ENCODE assay signal across 8 cellular contexts in the genomic region with DNA sequence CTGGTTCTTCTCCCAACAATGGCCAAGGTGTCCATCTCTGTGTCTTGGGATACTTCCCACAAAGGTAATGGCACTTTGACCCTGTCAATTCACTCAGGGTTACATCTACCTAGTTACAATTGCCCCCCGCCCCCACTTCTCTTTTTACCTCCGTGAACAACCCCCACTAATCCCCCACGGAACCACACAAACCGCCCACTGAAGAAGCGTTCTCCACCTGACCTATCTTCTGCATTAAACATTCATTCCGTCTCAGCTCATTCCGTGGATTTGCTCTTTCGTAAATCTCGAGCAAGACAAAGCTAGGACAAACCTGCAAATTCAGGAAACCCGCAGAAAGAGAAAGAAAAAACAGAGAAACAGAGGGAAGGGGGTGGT. TPM values are rescaled to one million over a fixed set of nuclear protein-coding genes. Genes with fewer than 3 reads are reported as not detected.
DNase-seq lines count a peak whose midpoint lies in the region; ATAC-seq and TF ChIP-seq lines count a peak whose summit lies in the region.

No MANE protein-coding gene starts in this region.

- ATAC-seq in SK-N-SH treated with all-trans-retinoic acid at 6 μM for 48 hours (no peak), GM21717 (IDR thresholded peaks at IDR 0.05; ENCODE audit: unreplicated experiment) (no peak)

- DNase-seq in SK-N-SH (peak; percentile 11), WERI-Rb-1 (peak; percentile 22), iPS DF 6.9 (ENCODE audit: low read depth, low spot score) (no peak), DMS 273 treated with DMSO at 0.1 percent for 48 hours (lab: John Stamatoyannopoulos, UW) (no peak), NCI-H748 treated with DMSO at 0.1 percent for 48 hours (lab: John Stamatoyannopoulos, UW) (no peak)

- CTCF ChIA-PET in SK-N-SH (lab: Yijun Ruan, JAX): interaction anchor here (0.6 to 1.6 kb wide), 4 partner anchors 13 to 66 kb away, joined by 3 to 5 read pairs (median 3); no protein-coding TSS in a partner anchor

- TF ChIP-seq EP300 in SK-N-SH (IDR thresholded peaks at IDR 0.05; ENCODE audit: borderline replicate concordance in 1 of 2, low read depth in 1 of 2, low read length in 1 of 2): no peak

- H3K4me3 ChIP-seq in SK-N-SH (ENCODE audit: low read depth in 2 of 2, low read length in 1 of 2): peak overlapping the region; percentile 83 to 88
- peak overlapping the region; percentile 98 for H3K4me3 ChIP-seq in WERI-Rb-1 (ENCODE audit: low read depth, low read length)
- peak overlapping the region; percentile 81; the same call in 1 of the 2 replicates for H3K4me3 ChIP-seq in iPS DF 6.9 (ENCODE audit: low read length)
- peak overlapping the region; percentile 94 to 99 (median 98) for H3K4me3 ChIP-seq in subcutaneous abdominal adipose tissue (ENCODE audit: low read depth in 1 of 5, low read length in 5 of 5)

- H3K36me3 ChIP-seq in SK-N-SH (replicated peaks in 1 of 2; ENCODE audit: control insufficient read depth in 1 of 2, insufficient read depth in 2 of 2, low read length in 1 of 2): peaks cover 0 to 8% of the 10 kb centered on the region in 2 experiments
- peaks cover 5% of the 10 kb centered on the region for H3K36me3 ChIP-seq in WERI-Rb-1
- no peaks in the 10 kb centered on the region for H3K36me3 ChIP-seq in iPS DF 6.9 (ENCODE audit: control insufficient read depth, insufficient read depth, low read length)
- no peaks in the 10 kb centered on the region for H3K36me3 ChIP-seq in subcutaneous abdominal adipose tissue (ENCODE audit: control insufficient read depth in 5 of 5, insufficient read depth in 5 of 5, low read length in 5 of 5)

- H3F3A ChIP-seq in SK-N-SH (replicated peaks; ENCODE audit: insufficient read depth): peaks cover 7% of the 10 kb centered on the region

- POLR2A ChIA-PET in SK-N-SH (lab: Yijun Ruan, JAX): no interaction called here

- H3K27me3 ChIP-seq in SK-N-SH (ENCODE audit: insufficient read depth): no peaks in the 10 kb centered on the region
- H3K27me3 ChIP-seq in WERI-Rb-1 (ENCODE audit: insufficient read depth, low read depth, severe bottlenecking): no peaks in the 10 kb centered on the region
- no peaks in the 10 kb centered on the region for H3K27me3 ChIP-seq in iPS DF 6.9 (ENCODE audit: control insufficient read depth, insufficient read depth, low read length)
- no peaks in the 10 kb centered on the region for H3K27me3 ChIP-seq in subcutaneous abdominal adipose tissue (ENCODE audit: control insufficient read depth in 5 of 5, insufficient read depth in 4 of 5, low read length in 5 of 5)

- TF ChIP-seq CTCF in SK-N-SH (IDR thresholded peaks at IDR 0.05): no peak
- TF ChIP-seq CTCF in WERI-Rb-1 (IDR thresholded peaks at IDR 0.05; ENCODE audit: low read depth, low read length): no peak

- peaks cover 14 to 19% of the 10 kb centered on the region in 2 experiments; a peak in 3 of 4 replicates for H3K4me1 ChIP-seq in SK-N-SH (ENCODE audit: control insufficient read depth in 1 of 2, insufficient read depth in 2 of 2, low read depth in 1 of 2, low read length in 1 of 2)
- peaks cover 2% of the 10 kb centered on the region; the same call in 1 of the 2 replicates for H3K4me1 ChIP-seq in iPS DF 6.9 (ENCODE audit: control insufficient read depth, insufficient read depth, low read length)
- peaks cover 0 to 57% (median 35%) of the 10 kb centered on the region in 5 donors for H3K4me1 ChIP-seq in subcutaneous abdominal adipose tissue (ENCODE audit: control insufficient read depth in 5 of 5, insufficient read depth in 5 of 5, low read length in 5 of 5)

- TF ChIP-seq RAD21 in SK-N-SH (IDR thresholded peaks at IDR 0.05; ENCODE audit: low read length): no peak

- H3K9me2 ChIP-seq in SK-N-SH: no peaks in the 10 kb centered on the region

- H2AFZ ChIP-seq in SK-N-SH (ENCODE audit: low read depth): peak overlapping the region; percentile 66

- peak overlapping the region; percentile 88 for H3K9ac ChIP-seq in SK-N-SH
- peak overlapping the region; percentile 87 to 98 (median 90) for H3K9ac ChIP-seq in subcutaneous abdominal adipose tissue (ENCODE audit: low read length in 5 of 5)

- WGBS in SK-N-SH (ENCODE audit: low lambda C conversion rate): under 1% methylated on average over 10 of the region's 10 CpGs
- no CpG with 5 or more reads among the region's 10 CpGs for WGBS in iPS DF 6.9 (ENCODE audit: insufficient coverage, insufficient read length)

- peaks cover 68% of the 10 kb centered on the region for H3K79me2 ChIP-seq in SK-N-SH (ENCODE audit: insufficient read depth)

- H3K27ac ChIP-seq in SK-N-SH (ENCODE audit: low read depth in 2 of 2, low read length in 1 of 2): peak overlapping the region; percentile 83 to 90
- H3K27ac ChIP-seq in WERI-Rb-1: peak overlapping the region; percentile 87
- H3K27ac ChIP-seq in iPS DF 6.9 (ENCODE audit: low read length): no peak overlapping the region
- H3K27ac ChIP-seq in subcutaneous abdominal adipose tissue (ENCODE audit: low read depth, low read length): peak overlapping the region; percentile 88

- H3K4me2 ChIP-seq in SK-N-SH: peak overlapping the region; percentile 82

- H3K9me3 ChIP-seq in SK-N-SH: no peaks in the 10 kb centered on the region
- H3K9me3 ChIP-seq in WERI-Rb-1 (ENCODE audit: severe bottlenecking): no peaks in the 10 kb centered on the region
- H3K9me3 ChIP-seq in iPS DF 6.9 (ENCODE audit: control insufficient read depth, insufficient read depth, low read length): no peaks in the 10 kb centered on the region
- H3K9me3 ChIP-seq in subcutaneous abdominal adipose tissue (ENCODE audit: control insufficient read depth in 5 of 5, low read length in 5 of 5): no peaks in the 10 kb centered on the region

- peaks cover 44% of the 10 kb centered on the region for H4K20me1 ChIP-seq in SK-N-SH (ENCODE audit: insufficient read depth)

TF ChIP-seq in SK-N-SH, 30 proteins besides CTCF, POLR2A, EP300 and RAD21 (continues in another document):
- TF ChIP-seq TAF1 (IDR thresholded peaks at IDR 0.05; ENCODE audit: borderline replicate concordance, low read depth, low read length) (no peak), FOSL2 (IDR thresholded peaks at IDR 0.05; ENCODE audit: borderline replicate concordance, low read depth) (no peak), NRF1 (IDR thresholded peaks at IDR 0.05; ENCODE audit: low read depth, low read length) (no peak), FOXJ3 (CRISPR knock-in tag; IDR thresholded peaks at IDR 0.05) (no peak), NFIC (IDR thresholded peaks at IDR 0.05; ENCODE audit: borderline replicate concordance) (no peak), JUND (IDR thresholded peaks at IDR 0.05) (no peak)
- TF ChIP-seq, protein P1, sequence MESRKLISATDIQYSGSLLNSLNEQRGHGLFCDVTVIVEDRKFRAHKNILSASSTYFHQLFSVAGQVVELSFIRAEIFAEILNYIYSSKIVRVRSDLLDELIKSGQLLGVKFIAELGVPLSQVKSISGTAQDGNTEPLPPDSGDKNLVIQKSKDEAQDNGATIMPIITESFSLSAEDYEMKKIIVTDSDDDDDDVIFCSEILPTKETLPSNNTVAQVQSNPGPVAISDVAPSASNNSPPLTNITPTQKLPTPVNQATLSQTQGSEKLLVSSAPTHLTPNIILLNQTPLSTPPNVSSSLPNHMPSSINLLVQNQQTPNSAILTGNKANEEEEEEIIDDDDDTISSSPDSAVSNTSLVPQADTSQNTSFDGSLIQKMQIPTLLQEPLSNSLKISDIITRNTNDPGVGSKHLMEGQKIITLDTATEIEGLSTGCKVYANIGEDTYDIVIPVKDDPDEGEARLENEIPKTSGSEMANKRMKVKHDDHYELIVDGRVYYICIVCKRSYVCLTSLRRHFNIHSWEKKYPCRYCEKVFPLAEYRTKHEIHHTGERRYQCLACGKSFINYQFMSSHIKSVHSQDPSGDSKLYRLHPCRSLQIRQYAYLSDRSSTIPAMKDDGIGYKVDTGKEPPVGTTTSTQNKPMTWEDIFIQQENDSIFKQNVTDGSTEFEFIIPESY (IDR thresholded peaks at IDR 0.05; ENCODE audit: borderline replicate concordance, low read depth): no peak
- TF ChIP-seq, protein P2, sequence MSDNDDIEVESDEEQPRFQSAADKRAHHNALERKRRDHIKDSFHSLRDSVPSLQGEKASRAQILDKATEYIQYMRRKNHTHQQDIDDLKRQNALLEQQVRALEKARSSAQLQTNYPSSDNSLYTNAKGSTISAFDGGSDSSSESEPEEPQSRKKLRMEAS (IDR thresholded peaks at IDR 0.05; ENCODE audit: low read depth): no peak

TF ChIP-seq in SK-N-SH treated with all-trans-retinoic acid at 6 μM for 48 hours, 23 proteins besides CTCF, POLR2A, EP300 and RAD21 (continues in another document):
- TF ChIP-seq ZFP30 (CRISPR knock-in tag; IDR thresholded peaks at IDR 0.05) (no peak), TOX (CRISPR knock-in tag; IDR thresholded peaks at IDR 0.05; ENCODE audit: borderline replicate concordance) (no peak), BACH2 (CRISPR knock-in tag; IDR thresholded peaks at IDR 0.05; ENCODE audit: borderline replicate concordance) (no peak), CSDC2 (CRISPR knock-in tag; IDR thresholded peaks at IDR 0.05) (no peak), ZNF8 (CRISPR knock-in tag; IDR thresholded peaks at IDR 0.05) (no peak), SNAI2 (CRISPR knock-in tag; IDR thresholded peaks at IDR 0.05) (no peak), ZNF565 (CRISPR knock-in tag; conservative IDR thresholded peaks at IDR 0.05; ENCODE audit: low read depth) (no peak), ZNF70 (CRISPR knock-in tag; IDR thresholded peaks at IDR 0.05) (no peak)
- TF ChIP-seq, protein P3, sequence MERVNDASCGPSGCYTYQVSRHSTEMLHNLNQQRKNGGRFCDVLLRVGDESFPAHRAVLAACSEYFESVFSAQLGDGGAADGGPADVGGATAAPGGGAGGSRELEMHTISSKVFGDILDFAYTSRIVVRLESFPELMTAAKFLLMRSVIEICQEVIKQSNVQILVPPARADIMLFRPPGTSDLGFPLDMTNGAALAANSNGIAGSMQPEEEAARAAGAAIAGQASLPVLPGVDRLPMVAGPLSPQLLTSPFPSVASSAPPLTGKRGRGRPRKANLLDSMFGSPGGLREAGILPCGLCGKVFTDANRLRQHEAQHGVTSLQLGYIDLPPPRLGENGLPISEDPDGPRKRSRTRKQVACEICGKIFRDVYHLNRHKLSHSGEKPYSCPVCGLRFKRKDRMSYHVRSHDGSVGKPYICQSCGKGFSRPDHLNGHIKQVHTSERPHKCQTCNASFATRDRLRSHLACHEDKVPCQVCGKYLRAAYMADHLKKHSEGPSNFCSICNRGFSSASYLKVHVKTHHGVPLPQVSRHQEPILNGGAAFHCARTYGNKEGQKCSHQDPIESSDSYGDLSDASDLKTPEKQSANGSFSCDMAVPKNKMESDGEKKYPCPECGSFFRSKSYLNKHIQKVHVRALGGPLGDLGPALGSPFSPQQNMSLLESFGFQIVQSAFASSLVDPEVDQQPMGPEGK (CRISPR knock-in tag; IDR thresholded peaks at IDR 0.05; ENCODE audit: borderline replicate concordance): no peak

RNA-seq across cellular contexts. Expression of a gene that starts 0.7 kb away (rescaled TPM):
- 22.8 and 27.3 TPM in 2 replicates for polyA plus RNA-seq in SK-N-SH (2012; rRNA removed)
- 42.4 and 58.3 TPM in 2 replicates for polyA plus RNA-seq in SK-N-SH (2012; cell fraction: cytosol; rRNA removed)
- 10.3 and 19.1 TPM in 2 replicates for polyA plus RNA-seq in SK-N-SH (2012; cell fraction: nucleus; rRNA removed)

RNA-seq across cellular contexts. Expression of a gene that starts 40.3 kb away (rescaled TPM):
- polyA plus RNA-seq in SK-N-SH (2012; rRNA removed): 431 and 600 TPM in 2 replicates
- 554 and 614 TPM in 2 replicates for polyA plus RNA-seq in SK-N-SH (2012; cell fraction: cytosol; rRNA removed)
- polyA plus RNA-seq in SK-N-SH (2012; cell fraction: nucleus; rRNA removed): 123 and 150 TPM in 2 replicates

Comparison
In these comparisons a context has a peak if more than half of its experiments do, and no peak if none do; other contexts are left out.
1. DNase-seq: peak in SK-N-SH (single experiment) and WERI-Rb-1 (single experiment); none in iPS DF 6.9 (single experiment), DMS 273 treated with DMSO at 0.1 percent for 48 hours (single experiment) and NCI-H748 treated with DMSO at 0.1 percent for 48 hours (single experiment).
2. Peak in every context shown above with its lines, with median percentiles within 50 percentile points of each other: H3K4me3 ChIP-seq.